In the genomic region with DNA sequence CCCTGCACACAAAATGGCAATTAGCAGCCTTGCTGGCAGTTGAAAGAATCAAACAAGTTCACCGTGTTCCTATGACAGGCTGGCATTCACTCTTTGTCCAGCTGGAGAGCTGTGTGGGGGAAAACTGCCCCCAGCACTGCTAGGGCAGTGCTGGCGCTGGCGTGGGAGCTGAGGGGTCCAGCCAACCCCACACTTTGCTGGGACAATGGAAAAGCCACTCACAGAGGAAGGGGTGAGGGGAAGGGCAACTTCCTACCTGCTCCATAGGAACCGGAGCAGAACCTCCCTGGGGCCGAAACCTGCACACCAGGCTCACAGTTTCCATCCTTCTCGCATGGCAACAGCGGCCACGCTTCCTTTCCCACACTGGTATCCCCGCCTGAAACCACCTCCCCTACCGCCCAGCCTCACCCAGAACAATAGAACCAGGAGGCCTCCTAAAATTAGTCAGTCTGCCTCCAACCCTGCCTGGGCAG, we compare ENCODE assay signal across 25 cellular contexts. TPM values are rescaled to one million over a fixed set of nuclear protein-coding genes. Genes with fewer than 3 reads are reported as not detected.
DNase-seq lines count a peak whose midpoint lies in the region; ATAC-seq and TF ChIP-seq lines count a peak whose summit lies in the region.
"Had no signal": no experiment of that assay in that cellular context is flagged by ENCODE, and none has a peak within 500 bp of the region (broad histone marks: within the 10 kb centered on the region; RNA-seq: fewer than 3 reads in every experiment).

No MANE protein-coding gene starts in this region.

- H3K23ac ChIP-seq in mesenchymal stem cell (ENCODE audit: low read length in 2 of 2) = no peak overlapping the region

- no peaks in the 10 kb centered on the region for H3K79me1 ChIP-seq in mesenchymal stem cell (replicated peaks; ENCODE audit: low read length, poor library complexity, severe bottlenecking)

- H3K4me1 ChIP-seq in right atrium auricular region (peaks cover 0 to 5% of the 10 kb centered on the region in 2 donors), mesenchymal stem cell (ENCODE audit: control insufficient read depth, insufficient read depth, low read depth, low read length) (no peaks in the 10 kb centered on the region), tibial nerve (peaks cover 0 to 10% (median 0%) of the 10 kb centered on the region in 4 donors)
- H3K4me1 ChIP-seq: adrenal gland, BE2C, left ventricle myocardium inferior, parathyroid adenoma had no signal

- H3K27me3 ChIP-seq in right atrium auricular region = no peaks in the 10 kb centered on the region
- H3K27me3 ChIP-seq in mesenchymal stem cell (ENCODE audit: control insufficient read depth in 1 of 2, insufficient read depth in 1 of 2, low read length in 2 of 2) = peaks cover 11 to 33% of the 10 kb centered on the region in 2 experiments
- no peaks in the 10 kb centered on the region for H3K27me3 ChIP-seq in tibial nerve
- H3K27me3 ChIP-seq: adrenal gland, BE2C had no signal

- WGBS in mesenchymal stem cell = 86% methylated on average over 10 of the region's 10 CpGs
- 59 to 72% methylated on average over 10 of the region's 10 CpGs for WGBS in tibial nerve, 2 donors

- TF ChIP-seq CTCF in right atrium auricular region (IDR thresholded peaks at IDR 0.05) (no peak), tibial nerve (IDR thresholded peaks at IDR 0.05) (no peak)

- H2BK120ac ChIP-seq in mesenchymal stem cell (ENCODE audit: low read depth, low read length) = no peak overlapping the region

- no peak overlapping the region for H2BK5ac ChIP-seq in mesenchymal stem cell (ENCODE audit: low read depth, low read length, poor library complexity, severe bottlenecking)

- H3K18ac ChIP-seq in mesenchymal stem cell (ENCODE audit: low read depth in 1 of 2, low read length in 2 of 2) = no peak overlapping the region

- H2AFZ ChIP-seq in mesenchymal stem cell (ENCODE audit: low read depth, low read length) = no peak overlapping the region
- H2AFZ ChIP-seq: parathyroid adenoma had no signal

- H3K4ac ChIP-seq in mesenchymal stem cell (ENCODE audit: low read depth in 1 of 2, low read length in 2 of 2) = no peak overlapping the region

- H3K14ac ChIP-seq in mesenchymal stem cell (ENCODE audit: low read length in 2 of 2) = peak overlapping the region in 1 of 2 experiments; percentile 65

- H3K9ac ChIP-seq in mesenchymal stem cell (ENCODE audit: low read length) = no peak overlapping the region
- H3K9ac ChIP-seq: parathyroid adenoma had no signal

- intact Hi-C loops in cardiac septum (cut with DNase I) = no loop called here

- no peak overlapping the region for H2AK5ac ChIP-seq in mesenchymal stem cell (ENCODE audit: low read length, severe bottlenecking)

- no peak for TF ChIP-seq EP300 in tibial nerve (IDR thresholded peaks at IDR 0.05)

- no peak overlapping the region for H3K4me3 ChIP-seq in right atrium auricular region
- no peak overlapping the region for H3K4me3 ChIP-seq in mesenchymal stem cell (ENCODE audit: insufficient read depth in 1 of 2, low read depth in 1 of 2, low read length in 2 of 2)
- H3K4me3 ChIP-seq in tibial nerve = no peak overlapping the region
- H3K4me3 ChIP-seq: adrenal gland, left ventricle myocardium inferior, SK-N-MC had no signal

- H3K36me3 ChIP-seq in right atrium auricular region (no peaks in the 10 kb centered on the region), mesenchymal stem cell (ENCODE audit: control insufficient read depth in 1 of 2, insufficient read depth in 2 of 2, low read depth in 1 of 2, low read length in 2 of 2) (no peaks in the 10 kb centered on the region), tibial nerve (no peaks in the 10 kb centered on the region)
- H3K36me3 ChIP-seq: adrenal gland, BE2C, left ventricle myocardium inferior had no signal

- no peak overlapping the region for H2BK12ac ChIP-seq in mesenchymal stem cell (ENCODE audit: low read length in 2 of 2)

- ATAC-seq in HG03108 (IDR thresholded peaks at IDR 0.05; ENCODE audit: unreplicated experiment) (no peak), GM18868 (IDR thresholded peaks at IDR 0.05; ENCODE audit: unreplicated experiment) (no peak)
- ATAC-seq: activated T-cell treated with anti-CD3 and anti-CD28 coated beads, Interleukin-2, amount 50 U/mL, for 4 hours had no signal

- H4K91ac ChIP-seq in mesenchymal stem cell (ENCODE audit: low read length) = peak overlapping the region; percentile 72

- TF ChIP-seq POLR2A in tibial nerve (IDR thresholded peaks at IDR 0.05) = no peak

- H3K9me3 ChIP-seq in right atrium auricular region (no peaks in the 10 kb centered on the region), mesenchymal stem cell (ENCODE audit: control insufficient read depth, low read length) (no peaks in the 10 kb centered on the region), tibial nerve (no peaks in the 10 kb centered on the region)
- H3K9me3 ChIP-seq: adrenal gland, BE2C, left ventricle myocardium inferior had no signal

- peak; percentile 62 for DNase-seq in cardiac septum (ENCODE audit: low spot score)
- DNase-seq in right atrium auricular region (ENCODE audit: low spot score) = no peak
- no peak for DNase-seq in mesenchymal stem cell
- DNase-seq in tibial nerve (ENCODE audit: low spot score in 2 of 2) = no peak
- DNase-seq: activated CD4-positive, alpha-beta T cell treated with anti-CD3 and anti-CD28 coated beads for 4 hours; activated CD8-positive, alpha-beta memory T cell treated with anti-CD3 and anti-CD28 coated beads for 24 hours; activated naive CD4-positive, alpha-beta T cell treated with Interleukin-2 at 50 U/mL for 16 hours; activated T-cell treated with anti-CD3 and anti-CD28 coated beads, Interleukin-2, amount 50 U/mL, for 4 hours; BE2C; Kasumi-1; left ventricle myocardium inferior; NCI-H1694 treated with DMSO at 0.1 percent for 48 hours; NCI-H2171; NCI-H524; RPMI8226; stimulated activated CD4-positive, alpha-beta T cell treated with anti-CD3 and anti-CD28 coated beads, Interleukin-15, amount 100 ng/mL, for 24 hours; T-helper 2 cell; trophoblast cell had no signal

- no peak overlapping the region for H3K4me2 ChIP-seq in mesenchymal stem cell (ENCODE audit: low read length, poor library complexity, severe bottlenecking)

- H2BK15ac ChIP-seq in mesenchymal stem cell (ENCODE audit: low read depth, poor library complexity, severe bottlenecking) = peak overlapping the region; percentile 63

- H3K27ac ChIP-seq in right atrium auricular region (no peak overlapping the region), cingulate gyrus (ENCODE audit: low read depth, low read length) (peak overlapping the region; percentile 77), mesenchymal stem cell (ENCODE audit: low read length, poor library complexity, severe bottlenecking) (no peak overlapping the region), temporal lobe (ENCODE audit: low read depth, low read length) (peak overlapping the region; percentile 17), tibial nerve (no peak overlapping the region)
- H3K27ac ChIP-seq: adrenal gland, parathyroid adenoma had no signal

- H4K8ac ChIP-seq in mesenchymal stem cell (ENCODE audit: low read length) = no peak overlapping the region

RNA-seq across cellular contexts. Expression of gene KCNN3, which starts 26.8 kb away (rescaled TPM):
- total RNA-seq in cardiac septum = 2.8 TPM
- 1 to 10 TPM; 3.9 to 4.4 TPM for total RNA-seq in right atrium auricular region
- polyA plus RNA-seq in mesenchymal stem cell (2013, experiment 1 of 2) = 0.81 TPM
- 0.75 TPM for polyA plus RNA-seq in mesenchymal stem cell (2013, experiment 2 of 2)
- 4.9 TPM for total RNA-seq in temporal lobe
- under 1 TPM; 0.21 to 0.78 (median 0.26) TPM for total RNA-seq in tibial nerve

RNA-seq across cellular contexts. Expression of gene PMVK, which starts 39.7 kb away (rescaled TPM):
- 30.9 TPM for total RNA-seq in cardiac septum
- 10 to 100 TPM; 15.7 to 21.2 TPM for total RNA-seq in right atrium auricular region
- 21.3 TPM for polyA plus RNA-seq in mesenchymal stem cell (2013, experiment 1 of 2)
- 21.1 TPM for polyA plus RNA-seq in mesenchymal stem cell (2013, experiment 2 of 2)
- total RNA-seq in temporal lobe = 13.5 TPM
- 10 to 100 TPM in 3 of 4 donors, 1 to 10 TPM in 1; 9.0 to 19.8 (median 15.6) TPM for total RNA-seq in tibial nerve

RNA-seq across cellular contexts. Expression of gene PBXIP1, which starts 59.0 kb away (rescaled TPM):
- total RNA-seq in cardiac septum (49.1 TPM), right atrium auricular region (100 to 1,000 TPM in 1 of 2 donors, 10 to 100 TPM in 1; 81.4 to 101 TPM), temporal lobe (17.2 TPM), tibial nerve (100 to 1,000 TPM in 2 of 4 donors, 10 to 100 TPM in 2; 52.5 to 120 (median 97.9) TPM)
- 69.2 TPM for polyA plus RNA-seq in mesenchymal stem cell (2013, experiment 1 of 2)
- polyA plus RNA-seq in mesenchymal stem cell (2013, experiment 2 of 2) = 66.7 TPM

Comparison
In these comparisons a context has a peak if more than half of its experiments do, and no peak if none do; other contexts are left out.
1. H3K27ac ChIP-seq: peak in cingulate gyrus (single experiment) and temporal lobe (single experiment); none in right atrium auricular region (0 of 2), mesenchymal stem cell (single experiment) and tibial nerve (0 of 4).